25 cellular contexts compared by ENCODE assay signal in genomic region chr1:67061266-67061665, GRCh38. TPM values are rescaled to one million over a fixed set of nuclear protein-coding genes. Genes with fewer than 3 reads are reported as not detected.
DNase-seq lines count a peak whose midpoint lies in the region; ATAC-seq and TF ChIP-seq lines count a peak whose summit lies in the region.
"Had no signal": no experiment of that assay in that cellular context is flagged by ENCODE, and none has a peak within 500 bp of the region (broad histone marks: within the 10 kb centered on the region; RNA-seq: fewer than 3 reads in every experiment).

No MANE protein-coding gene starts in this region.

- BruUV-seq in PC-3 (replicated peaks; lab: Mats Ljungman, UMichigan), result no TSS peak

- H3K27ac ChIP-seq in PC-3 (ENCODE audit: low read length) (peak overlapping the region; percentile 12), duodenal mucosa (ENCODE audit: low read depth, low read length) (peak overlapping the region; percentile 6), psoas muscle (peak overlapping the region; percentile 48)
- H3K27ac ChIP-seq: C4-2B, SK-N-MC, suprapubic skin, VCaP had no signal

- no peaks in the 10 kb centered on the region for H3K79me2 ChIP-seq in PC-3 (ENCODE audit: low read length)

- H3K9me2 ChIP-seq in PC-3 (replicated peaks; ENCODE audit: low read length), result no peaks in the 10 kb centered on the region

- peak overlapping the region; percentile 56 for H3K4me2 ChIP-seq in PC-3 (ENCODE audit: low read length)

- no peak for ATAC-seq in PC-3
- no peak for ATAC-seq in psoas muscle
- no peak for ATAC-seq in GM21619 (IDR thresholded peaks at IDR 0.05; ENCODE audit: unreplicated experiment)
- ATAC-seq: activated T-cell treated with anti-CD3 and anti-CD28 coated beads, Interleukin-2, amount 50 U/mL, for 4 hours; naive thymus-derived CD4-positive, alpha-beta T cell; stimulated activated effector memory CD8-positive, alpha-beta T cell treated with anti-CD3 and anti-CD28 coated beads, Interleukin-12 subunit alpha, Interleukin-12 subunit beta, amount 100 ng/mL, for 72 hours; T-helper 17 cell had no signal

- H4K20me1 ChIP-seq in PC-3 (ENCODE audit: low read length), result no peaks in the 10 kb centered on the region

- H2AFZ ChIP-seq in PC-3 (ENCODE audit: low read length), result no peak overlapping the region

- H3F3A ChIP-seq in PC-3 (ENCODE audit: low read length, unreplicated experiment), result no peaks in the 10 kb centered on the region

- H3K4me3 ChIP-seq in PC-3 (ENCODE audit: low read length) (no peak overlapping the region), duodenal mucosa (ENCODE audit: low read depth in 1 of 2, low read length in 2 of 2) (no peak overlapping the region), psoas muscle (no peak overlapping the region), H7 (ENCODE audit: insufficient read depth, low read depth, low read length) (no peak overlapping the region)
- H3K4me3 ChIP-seq: adrenal gland, SK-N-MC, suprapubic skin had no signal

- POLR2A ChIA-PET in PC-3 (lab: Charles Lee; ENCODE audit: unreplicated experiment), result no interaction called here

- no peaks in the 10 kb centered on the region for H3K27me3 ChIP-seq in PC-3 (ENCODE audit: low read length)
- no peaks in the 10 kb centered on the region for H3K27me3 ChIP-seq in duodenal mucosa (ENCODE audit: control insufficient read depth in 1 of 2, insufficient read depth in 2 of 2, low read length in 2 of 2)
- H3K27me3 ChIP-seq in psoas muscle (ENCODE audit: insufficient read depth in 3 of 3, low read length in 2 of 3), result peaks cover 0 to 3% (median 0%) of the 10 kb centered on the region in 3 donors
- no peaks in the 10 kb centered on the region for H3K27me3 ChIP-seq in H7 (ENCODE audit: control insufficient read depth, insufficient read depth, low read length)
- H3K27me3 ChIP-seq: adrenal gland, suprapubic skin had no signal

- DNase-seq in EL, result peak; percentile 17
- DNase-seq in PC-3, result no peak
- DNase-seq in psoas muscle, result no peak
- no peak for DNase-seq in NCI-H187 treated with DMSO at 0.1 percent for 48 hours (lab: John Stamatoyannopoulos, UW)
- no peak for DNase-seq in DMS153 treated with DMSO at 0.1 percent for 48 hours (lab: John Stamatoyannopoulos, UW; ENCODE audit: unreplicated experiment)
- no peak for DNase-seq in H7
- DNase-seq: activated CD4-positive, alpha-beta T cell treated with anti-CD3 and anti-CD28 coated beads for 48 hours; activated naive CD4-positive, alpha-beta T cell; activated T-cell treated with anti-CD3 and anti-CD28 coated beads, Interleukin-2, amount 50 U/mL, for 4 hours; head of caudate nucleus; KG1; left cardiac atrium; naive thymus-derived CD4-positive, alpha-beta T cell; NCI-H1694; NCI-H526; nucleus accumbens; T-helper 17 cell had no signal

- no peaks in the 10 kb centered on the region for H3K36me3 ChIP-seq in PC-3 (ENCODE audit: low read depth, low read length)
- H3K36me3 ChIP-seq in duodenal mucosa (ENCODE audit: control insufficient read depth in 1 of 2, insufficient read depth in 2 of 2, low read length in 2 of 2), result no peaks in the 10 kb centered on the region
- no peaks in the 10 kb centered on the region for H3K36me3 ChIP-seq in psoas muscle (ENCODE audit: insufficient read depth in 1 of 2, low read depth in 1 of 2)
- H3K36me3 ChIP-seq in H7 (replicated peaks; ENCODE audit: control insufficient read depth, insufficient read depth, low read length), result no peaks in the 10 kb centered on the region
- H3K36me3 ChIP-seq: adrenal gland, suprapubic skin had no signal

- CTCF ChIA-PET in PC-3 (lab: Charles Lee), result no interaction called here

- H3K9me3 ChIP-seq in PC-3 (ENCODE audit: low read length) (no peaks in the 10 kb centered on the region), duodenal mucosa (ENCODE audit: control insufficient read depth in 1 of 2, low read length in 2 of 2) (no peaks in the 10 kb centered on the region), psoas muscle (no peaks in the 10 kb centered on the region)
- H3K9me3 ChIP-seq: adrenal gland, suprapubic skin had no signal

- TF ChIP-seq CTCF in PC-3 (conservative IDR thresholded peaks at IDR 0.05; ENCODE audit: low read depth, low read length) (no peak), psoas muscle (IDR thresholded peaks at IDR 0.05) (no peak)

- H3K4me1 ChIP-seq in PC-3 (ENCODE audit: insufficient read depth, low read length) (peaks cover 24% of the 10 kb centered on the region), duodenal mucosa (ENCODE audit: control insufficient read depth in 1 of 2, insufficient read depth in 2 of 2, low read length in 2 of 2) (no peaks in the 10 kb centered on the region), psoas muscle (no peaks in the 10 kb centered on the region)
- H3K4me1 ChIP-seq: suprapubic skin had no signal

- intact Hi-C loops in PC-3 (cut with micrococcal nuclease), result no loop called here
- intact Hi-C loops in psoas muscle (cut with DNase I), result no loop called here

- 92 to 94% (median 94%) methylated on average over 2 of the region's 2 CpGs for WGBS in psoas muscle, 3 donors

- H3K9ac ChIP-seq in PC-3 (ENCODE audit: low read length), result no peak overlapping the region
- no peak overlapping the region for H3K9ac ChIP-seq in duodenal mucosa (ENCODE audit: low read depth in 1 of 2, low read length in 2 of 2)

RNA-seq across cellular contexts. Expression of gene SLC35D1, which starts 7.3 kb away (rescaled TPM):
- total RNA-seq in PC-3 (2014; rRNA removed), result 5.3 and 6.1 TPM in 2 replicates
- 1 to 10 TPM; 5.1 to 6.8 (median 6.3) TPM for total RNA-seq in psoas muscle
- polyA plus RNA-seq in psoas muscle, result 1 to 10 TPM; 2.5 to 7.0 (median 3.8) TPM
- 3.0 and 3.5 TPM in 2 replicates for total RNA-seq in H7 (2014; rRNA removed; shearing (Covaris generic))
